In the genomic region with DNA sequence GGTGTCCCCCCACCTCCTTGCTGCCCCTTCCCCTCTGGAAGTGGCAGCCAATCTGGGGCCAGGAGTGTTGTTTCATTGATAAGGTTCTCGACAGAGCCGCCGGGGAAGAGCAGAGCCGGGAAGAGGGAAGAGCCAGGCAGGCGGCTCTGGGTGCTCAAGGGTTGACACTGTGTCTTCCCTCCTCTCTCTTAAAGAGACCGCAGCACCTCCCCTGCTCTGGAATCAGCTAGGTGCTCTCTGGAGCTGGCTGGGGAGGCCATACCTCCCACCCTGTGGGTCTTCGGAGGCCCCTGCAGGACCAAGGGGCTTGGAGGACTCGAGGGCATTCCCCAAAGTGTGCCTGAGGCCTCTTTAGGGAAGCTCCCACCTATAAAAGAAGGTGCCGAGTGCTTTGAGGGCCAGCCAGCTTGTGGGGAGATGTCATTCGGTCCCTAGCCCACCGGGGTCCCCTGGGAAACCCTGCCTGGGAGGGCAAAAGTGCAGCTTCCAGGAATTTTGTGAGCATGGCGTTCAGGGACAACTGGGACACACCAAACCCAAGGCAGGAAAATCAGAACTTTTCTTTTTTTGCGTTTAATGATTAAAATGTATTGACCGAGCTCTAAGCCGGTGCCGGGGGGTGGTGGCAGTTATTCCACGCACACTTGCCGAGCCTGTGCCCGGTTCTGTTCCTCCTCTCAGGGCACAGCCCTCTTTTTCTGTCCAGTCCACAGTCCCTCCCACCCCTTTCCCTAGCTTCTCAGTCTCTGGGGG, we compare ENCODE assay signal across 8 cellular contexts. TPM values are rescaled to one million over a fixed set of nuclear protein-coding genes. Genes with fewer than 3 reads are reported as not detected.
DNase-seq lines count a peak whose midpoint lies in the region; ATAC-seq, FAIRE-seq and TF ChIP-seq lines count a peak whose summit lies in the region.

No MANE protein-coding gene starts in this region.

- no peak for FAIRE-seq in D721Med (lab: Jason Lieb, UNC)

- H3K36me3 ChIP-seq in OCI-LY1 (ENCODE audit: insufficient read depth, low read length) (peaks cover 33% of the 10 kb centered on the region), neutrophil (peaks cover 50% of the 10 kb centered on the region)

- H3K27ac Mint-ChIP-seq in endothelial cell (ENCODE audit: unreplicated experiment) = peak overlapping the region; percentile 92

- no peaks in the 10 kb centered on the region for H3K9me3 ChIP-seq in OCI-LY1 (ENCODE audit: low read length)
- H3K9me3 ChIP-seq in neutrophil = no peaks in the 10 kb centered on the region

- H3K79me2 ChIP-seq in OCI-LY1 (ENCODE audit: insufficient read depth, low read length) = 0 out of 2 replicates have a peak, but pooled peaks cover 8% of the 10 kb centered on the region

- DNase-seq in endothelial cell (ENCODE audit: low spot score) = no peak
- DNase-seq in D721Med (ENCODE audit: insufficient read length, low spot score) = no peak
- no peak for DNase-seq in GM10266 (ENCODE audit: extremely low spot score)
- DNase-seq in hepatic stellate cell (ENCODE audit: low spot score) = no peak

- no peaks in the 10 kb centered on the region for H3K9me2 ChIP-seq in OCI-LY1 (ENCODE audit: low read depth, low read length)

- peaks cover 24% of the 10 kb centered on the region for H3K36me3 Mint-ChIP-seq in endothelial cell (ENCODE audit: low read depth, unreplicated experiment)

- H4K20me1 ChIP-seq in OCI-LY1 (ENCODE audit: insufficient read depth, low read length) = no peaks in the 10 kb centered on the region

- peak overlapping the region; percentile 95; the same call in 1 of the 2 replicates for H3K4me3 ChIP-seq in GM08714 (ENCODE audit: low read length)
- H3K4me3 ChIP-seq in OCI-LY1 (ENCODE audit: low read depth, low read length, poor library complexity, severe bottlenecking) = peak overlapping the region; percentile 79
- H3K4me3 ChIP-seq in neutrophil (ENCODE audit: low read depth in 1 of 2, low read length in 1 of 2) = peak overlapping the region; percentile 84

- no peaks in the 10 kb centered on the region for H3K27me3 ChIP-seq in OCI-LY1 (ENCODE audit: insufficient read depth, low read length)
- no peaks in the 10 kb centered on the region for H3K27me3 ChIP-seq in neutrophil

- H3K9ac ChIP-seq in OCI-LY1 (ENCODE audit: low read length) = peak overlapping the region; percentile 11; the same call in 1 of the 2 replicates

- H3F3A ChIP-seq in OCI-LY1 (ENCODE audit: insufficient read depth, low read length) = 0 out of 2 replicates have a peak, but pooled peaks cover 5% of the 10 kb centered on the region

- no peaks in the 10 kb centered on the region for H3K9me3 Mint-ChIP-seq in endothelial cell (ENCODE audit: unreplicated experiment)

- H3K4me2 ChIP-seq in OCI-LY1 (ENCODE audit: low read length) = peak overlapping the region; percentile 87

- no peak overlapping the region for H2AFZ ChIP-seq in OCI-LY1 (ENCODE audit: low read length)

- H3K4me1 ChIP-seq in OCI-LY1 (ENCODE audit: insufficient read depth, low read length, severe bottlenecking) = peaks cover 42% of the 10 kb centered on the region
- peaks cover 57 to 66% of the 10 kb centered on the region in 2 experiments for H3K4me1 ChIP-seq in neutrophil (ENCODE audit: control insufficient read depth in 1 of 2, insufficient read depth in 1 of 2, low read depth in 1 of 2, low read length in 1 of 2)

- H3K4me3 Mint-ChIP-seq in endothelial cell (ENCODE audit: unreplicated experiment) = peak overlapping the region; percentile 92

- ATAC-seq in GM19397 (IDR thresholded peaks at IDR 0.05; ENCODE audit: unreplicated experiment) = no peak

- H3K27ac ChIP-seq in OCI-LY1 (ENCODE audit: low read depth, low read length, poor library complexity, severe bottlenecking) = peak overlapping the region; percentile 32
- peak overlapping the region; percentile 100 for H3K27ac ChIP-seq in neutrophil

- TF ChIP-seq CTCF in OCI-LY1 (IDR thresholded peaks at IDR 0.05; ENCODE audit: low read length) (no peak), endothelial cell (IDR thresholded peaks at IDR 0.05; ENCODE audit: unreplicated experiment) (no peak), neutrophil (IDR thresholded peaks at IDR 0.05) (no peak), D721Med (IDR thresholded peaks at IDR 0.05; ENCODE audit: insufficient read depth, missing control alignments) (no peak), GM10266 (IDR thresholded peaks at IDR 0.05; ENCODE audit: control insufficient read depth, insufficient read depth, low read depth, missing control alignments) (no peak)

- H3K27me3 Mint-ChIP-seq in endothelial cell (ENCODE audit: unreplicated experiment) = peaks cover 23% of the 10 kb centered on the region

- peaks cover 21% of the 10 kb centered on the region for H3K4me1 Mint-ChIP-seq in endothelial cell (ENCODE audit: unreplicated experiment)

RNA-seq across cellular contexts. Expression of gene SETD1B, which starts 2.9 kb away (rescaled TPM):
- total RNA-seq in endothelial cell (ENCODE audit: unreplicated experiment) = 25.3 TPM

RNA-seq across cellular contexts. Expression of gene RHOF, which starts 13.2 kb away (rescaled TPM):
- total RNA-seq in endothelial cell (ENCODE audit: unreplicated experiment) = 25.7 TPM

RNA-seq across cellular contexts. Expression of gene HPD, which starts 51.9 kb away (rescaled TPM):
- total RNA-seq in endothelial cell (ENCODE audit: unreplicated experiment) = not detected
